8 cellular contexts compared by ENCODE assay signal in genomic region chr5:57174850-57175525, GRCh38. TPM values are rescaled to one million over a fixed set of nuclear protein-coding genes. Genes with fewer than 3 reads are reported as not detected.
DNase-seq lines count a peak whose midpoint lies in the region; ATAC-seq and TF ChIP-seq lines count a peak whose summit lies in the region.

No MANE protein-coding gene starts in this region.

- TF ChIP-seq CTCF in VCaP (conservative IDR thresholded peaks at IDR 0.05) (no peak), gastroesophageal sphincter (IDR thresholded peaks at IDR 0.05) (no peak)

- peak overlapping the region; percentile 99 for H3K4me3 Mint-ChIP-seq in activated CD4-positive, alpha-beta T cell treated with anti-CD3 and anti-CD28 coated beads, Interleukin-2, amount 10 ng/mL, durations not matched to agents 7 days and 5 days

- H3K36me3 ChIP-seq in gastroesophageal sphincter, result no peaks in the 10 kb centered on the region

- CTCF ChIA-PET in activated CD4-positive, alpha-beta T cell treated with anti-CD3 and anti-CD28 coated beads, Interleukin-2, amount 10 ng/mL, durations not matched to agents 7 days and 5 days (lab: Charles Lee), result interaction anchor here (1.0 kb wide), 2 partner anchors 16 to 63 kb away, joined by 4 to 5 read pairs; no protein-coding TSS in a partner anchor

- WGBS in gastroesophageal sphincter (ENCODE audit: low coverage in 1 of 2), 2 donors, result 0 to 1% methylated on average over 4 to 10 of the region's 11 CpGs

- POLR2A ChIA-PET in activated CD4-positive, alpha-beta T cell treated with anti-CD3 and anti-CD28 coated beads, Interleukin-2, amount 10 ng/mL, durations not matched to agents 7 days and 5 days (lab: Charles Lee), result interaction anchor here (0.7 kb wide), 1 partner anchor 195 kb away, joined by 4 read pairs; no protein-coding TSS in a partner anchor

- no peaks in the 10 kb centered on the region for H3K9me3 ChIP-seq in gastroesophageal sphincter

- peak overlapping the region; percentile 99 for H3K27ac Mint-ChIP-seq in activated CD4-positive, alpha-beta T cell treated with anti-CD3 and anti-CD28 coated beads, Interleukin-2, amount 10 ng/mL, durations not matched to agents 7 days and 5 days

- DNase-seq in activated CD4-positive, alpha-beta T cell treated with anti-CD3 and anti-CD28 coated beads, Interleukin-2, amount 10 ng/mL, durations not matched to agents 7 days and 5 days, result no peak
- DNase-seq in activated CD4-positive, alpha-beta T cell treated with anti-CD3 and anti-CD28 coated beads for 48 hours, result no peak
- DNase-seq in skeletal muscle cell (ENCODE audit: low read depth), result no peak
- DNase-seq in NCI-H345 treated with DMSO at 0.1 percent for 48 hours (lab: John Stamatoyannopoulos, UW; ENCODE audit: unreplicated experiment), result no peak

- ATAC-seq in gastroesophageal sphincter, result no peak
- no peak for ATAC-seq in GM19452 (IDR thresholded peaks at IDR 0.05; ENCODE audit: unreplicated experiment)
- ATAC-seq in HG03439 (IDR thresholded peaks at IDR 0.05; ENCODE audit: unreplicated experiment), result no peak

- peaks cover 51% of the 10 kb centered on the region for H3K36me3 Mint-ChIP-seq in activated CD4-positive, alpha-beta T cell treated with anti-CD3 and anti-CD28 coated beads, Interleukin-2, amount 10 ng/mL, durations not matched to agents 7 days and 5 days (ENCODE audit: low read depth)

- no peaks in the 10 kb centered on the region for H3K27me3 ChIP-seq in gastroesophageal sphincter

- peaks cover 40% of the 10 kb centered on the region for H3K4me1 Mint-ChIP-seq in activated CD4-positive, alpha-beta T cell treated with anti-CD3 and anti-CD28 coated beads, Interleukin-2, amount 10 ng/mL, durations not matched to agents 7 days and 5 days

- H3K9me3 Mint-ChIP-seq in activated CD4-positive, alpha-beta T cell treated with anti-CD3 and anti-CD28 coated beads, Interleukin-2, amount 10 ng/mL, durations not matched to agents 7 days and 5 days, result no peaks in the 10 kb centered on the region

- peaks cover 0 to 54% (median 21%) of the 10 kb centered on the region in 3 donors for H3K4me1 ChIP-seq in gastroesophageal sphincter

- TF ChIP-seq POLR2A in gastroesophageal sphincter (IDR thresholded peaks at IDR 0.05), result no peak

- H3K27ac ChIP-seq in VCaP (peak overlapping the region; percentile 99), gastroesophageal sphincter (peak overlapping the region; percentile 96 to 100 (median 99))

- TF ChIP-seq EP300 in gastroesophageal sphincter (IDR thresholded peaks at IDR 0.05), result no peak

- peak overlapping the region; percentile 80 to 95 for H3K4me3 ChIP-seq in gastroesophageal sphincter
- peak overlapping the region; percentile 96 for H3K4me3 ChIP-seq in skeletal muscle cell (ENCODE audit: low read depth, low read length)

- H3K27me3 Mint-ChIP-seq in activated CD4-positive, alpha-beta T cell treated with anti-CD3 and anti-CD28 coated beads, Interleukin-2, amount 10 ng/mL, durations not matched to agents 7 days and 5 days, result no peaks in the 10 kb centered on the region

RNA-seq across cellular contexts. Expression of gene GPBP1, which starts 1.1 kb away (rescaled TPM):
- 100 to 1,000 TPM in 1 of 2 experiments, 10 to 100 TPM in 1; 86.4 to 104 TPM for total RNA-seq in activated CD4-positive, alpha-beta T cell treated with anti-CD3 and anti-CD28 coated beads, Interleukin-2, amount 10 ng/mL, durations not matched to agents 7 days and 5 days
- 10 to 100 TPM; 42.0 to 73.3 (median 62.7) TPM for total RNA-seq in gastroesophageal sphincter
